ENCODE assay signal across 2 cellular contexts in the genomic region with DNA sequence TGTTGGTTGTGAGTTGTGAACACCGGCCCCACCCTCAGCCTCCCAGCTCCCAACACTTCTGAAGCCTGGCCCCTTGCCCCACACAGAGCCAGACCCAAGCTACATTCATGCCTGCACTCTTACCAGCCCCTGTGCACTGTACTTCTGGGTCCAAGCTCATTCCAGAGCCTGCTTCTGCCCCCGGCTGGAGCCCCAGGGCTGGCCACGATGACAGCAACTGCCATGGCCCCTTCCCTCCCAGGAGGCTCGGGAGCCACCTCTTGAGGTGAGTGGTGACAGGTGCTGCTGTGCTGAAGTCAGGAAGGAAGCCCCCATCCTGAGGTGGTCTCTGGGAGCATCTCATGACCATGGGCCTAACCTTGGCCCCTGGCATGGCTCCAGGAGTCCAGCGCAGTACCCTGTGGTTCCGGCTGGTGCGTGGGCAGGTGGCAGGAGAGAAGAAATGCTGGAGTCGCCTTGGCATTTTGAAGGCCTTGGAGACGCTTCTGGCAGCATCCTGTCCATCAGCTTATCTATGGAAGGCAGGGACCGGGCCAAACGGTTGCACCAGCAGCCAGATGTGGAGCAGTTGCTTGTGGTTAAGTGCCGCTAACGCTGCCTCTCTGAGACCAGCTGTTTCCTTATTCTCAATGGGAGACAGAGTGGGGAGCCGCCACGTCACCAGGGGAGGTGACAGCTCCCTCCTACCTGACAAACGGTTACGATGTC.
TF ChIP-seq lines count a peak whose summit lies in the region.

No MANE protein-coding gene starts in this region.

TF ChIP-seq in HEK293, 187 proteins besides CTCF, POLR2A, EP300 and RAD21:
- TF ChIP-seq ZNF600 (tag by site-specific recombination; IDR thresholded peaks at IDR 0.05) (0 out of 2 replicates have a peak, but pooled peaks have one; percentile 24), ZNF660 (tag by site-specific recombination; IDR thresholded peaks at IDR 0.05) (no peak), GLIS2 (tag by site-specific recombination; IDR thresholded peaks at IDR 0.05) (0 out of 2 replicates have a peak, but pooled peaks have one; percentile 2), ZNF302 (tag by site-specific recombination; IDR thresholded peaks at IDR 0.05; ENCODE audit: low read depth) (no peak), ZNF132 (tag by site-specific recombination; IDR thresholded peaks at IDR 0.05; ENCODE audit: borderline replicate concordance) (no peak), ZNF2 (tag by site-specific recombination; IDR thresholded peaks at IDR 0.05) (no peak), GLIS1 (tag by site-specific recombination; IDR thresholded peaks at IDR 0.05) (peak; percentile 32; the same call in 1 of the 2 replicates)
- TF ChIP-seq, protein P1, sequence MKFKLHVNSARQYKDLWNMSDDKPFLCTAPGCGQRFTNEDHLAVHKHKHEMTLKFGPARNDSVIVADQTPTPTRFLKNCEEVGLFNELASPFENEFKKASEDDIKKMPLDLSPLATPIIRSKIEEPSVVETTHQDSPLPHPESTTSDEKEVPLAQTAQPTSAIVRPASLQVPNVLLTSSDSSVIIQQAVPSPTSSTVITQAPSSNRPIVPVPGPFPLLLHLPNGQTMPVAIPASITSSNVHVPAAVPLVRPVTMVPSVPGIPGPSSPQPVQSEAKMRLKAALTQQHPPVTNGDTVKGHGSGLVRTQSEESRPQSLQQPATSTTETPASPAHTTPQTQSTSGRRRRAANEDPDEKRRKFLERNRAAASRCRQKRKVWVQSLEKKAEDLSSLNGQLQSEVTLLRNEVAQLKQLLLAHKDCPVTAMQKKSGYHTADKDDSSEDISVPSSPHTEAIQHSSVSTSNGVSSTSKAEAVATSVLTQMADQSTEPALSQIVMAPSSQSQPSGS (tag by site-specific recombination; IDR thresholded peaks at IDR 0.05; ENCODE audit: low read depth): no peak
- TF ChIP-seq, protein P2, sequence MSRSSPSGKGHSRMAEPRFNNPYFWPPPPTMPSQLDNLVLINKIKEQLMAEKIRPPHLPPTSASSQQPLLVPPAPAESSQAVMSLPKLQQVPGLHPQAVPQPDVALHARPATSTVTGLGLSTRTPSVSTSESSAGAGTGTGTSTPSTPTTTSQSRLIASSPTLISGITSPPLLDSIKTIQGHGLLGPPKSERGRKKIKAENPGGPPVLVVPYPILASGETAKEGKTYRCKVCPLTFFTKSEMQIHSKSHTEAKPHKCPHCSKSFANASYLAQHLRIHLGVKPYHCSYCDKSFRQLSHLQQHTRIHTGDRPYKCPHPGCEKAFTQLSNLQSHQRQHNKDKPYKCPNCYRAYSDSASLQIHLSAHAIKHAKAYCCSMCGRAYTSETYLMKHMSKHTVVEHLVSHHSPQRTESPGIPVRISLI (tag by site-specific recombination; IDR thresholded peaks at IDR 0.05): no peak
- TF ChIP-seq, protein P3, sequence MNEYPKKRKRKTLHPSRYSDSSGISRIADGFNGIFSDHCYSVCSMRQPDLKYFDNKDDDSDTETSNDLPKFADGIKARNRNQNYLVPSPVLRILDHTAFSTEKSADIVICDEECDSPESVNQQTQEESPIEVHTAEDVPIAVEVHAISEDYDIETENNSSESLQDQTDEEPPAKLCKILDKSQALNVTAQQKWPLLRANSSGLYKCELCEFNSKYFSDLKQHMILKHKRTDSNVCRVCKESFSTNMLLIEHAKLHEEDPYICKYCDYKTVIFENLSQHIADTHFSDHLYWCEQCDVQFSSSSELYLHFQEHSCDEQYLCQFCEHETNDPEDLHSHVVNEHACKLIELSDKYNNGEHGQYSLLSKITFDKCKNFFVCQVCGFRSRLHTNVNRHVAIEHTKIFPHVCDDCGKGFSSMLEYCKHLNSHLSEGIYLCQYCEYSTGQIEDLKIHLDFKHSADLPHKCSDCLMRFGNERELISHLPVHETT (tag by site-specific recombination; IDR thresholded peaks at IDR 0.05): no peak

TF ChIP-seq in GM12878, 131 proteins besides CTCF, POLR2A, EP300 and RAD21 (continues in another document):
- TF ChIP-seq ATF3 (IDR thresholded peaks at IDR 0.05; ENCODE audit: borderline replicate concordance, extremely low read depth, low read depth, low read length) (no peak), SMARCA5 (IDR thresholded peaks at IDR 0.05) (no peak), ZBTB33 (IDR thresholded peaks at IDR 0.05) (no peak), CREM (IDR thresholded peaks at IDR 0.05; ENCODE audit: low read depth) (peak; percentile 36; the same call in 1 of the 2 replicates), BCL3 (IDR thresholded peaks at IDR 0.05; ENCODE audit: borderline replicate concordance, insufficient read depth, low read depth, low read length, poor library complexity, severe bottlenecking) (no peak), PAX5 (IDR thresholded peaks at IDR 0.05; ENCODE audit: borderline replicate concordance, low read depth, low read length) (no peak), NR2C2 (IDR thresholded peaks at IDR 0.05; ENCODE audit: borderline replicate concordance, control insufficient read depth, insufficient read length, low read depth) (no peak), EGR1 (IDR thresholded peaks at IDR 0.05; ENCODE audit: borderline replicate concordance in 1 of 2, low read depth in 2 of 2, low read length in 2 of 2) (no peak), SREBF2 (IDR thresholded peaks at IDR 0.05; ENCODE audit: low read length) (no peak), MXI1 (IDR thresholded peaks at IDR 0.05; ENCODE audit: low read depth, low read length) (no peak), TBL1XR1 (IDR thresholded peaks at IDR 0.05; ENCODE audit: low read depth, low read length) (no peak), ZNF687 (IDR thresholded peaks at IDR 0.05) (no peak), TARDBP (IDR thresholded peaks at IDR 0.05; ENCODE audit: borderline replicate concordance) (no peak), RUNX3 (IDR thresholded peaks at IDR 0.05; ENCODE audit: low read length) (peak; percentile 72), EED (IDR thresholded peaks at IDR 0.05; ENCODE audit: low read depth) (0 out of 2 replicates have a peak, but pooled peaks have one; percentile 30), NFYA (IDR thresholded peaks at IDR 0.05; ENCODE audit: borderline replicate concordance, low read depth, low read length) (no peak), ZNF207 (IDR thresholded peaks at IDR 0.05; ENCODE audit: borderline replicate concordance) (no peak), TCF12 (IDR thresholded peaks at IDR 0.05; ENCODE audit: low read depth, low read length) (0 out of 2 replicates have a peak, but pooled peaks have one; percentile 25), NRF1 (conservative IDR thresholded peaks at IDR 0.05; ENCODE audit: low read depth, low read length) (no peak), ZNF622 (IDR thresholded peaks at IDR 0.05) (no peak), GATAD2B (conservative IDR thresholded peaks at IDR 0.05; ENCODE audit: low read depth) (no peak), RB1 (IDR thresholded peaks at IDR 0.05; ENCODE audit: borderline replicate concordance) (no peak), JUND (IDR thresholded peaks at IDR 0.05; ENCODE audit: low read depth, low read length) (no peak), FOXM1 (IDR thresholded peaks at IDR 0.05; ENCODE audit: low read depth, low read length) (no peak), SUPT20H (IDR thresholded peaks at IDR 0.05; ENCODE audit: borderline replicate concordance, control insufficient read depth, low read depth, low read length) (no peak)
- TF ChIP-seq, protein P4, sequence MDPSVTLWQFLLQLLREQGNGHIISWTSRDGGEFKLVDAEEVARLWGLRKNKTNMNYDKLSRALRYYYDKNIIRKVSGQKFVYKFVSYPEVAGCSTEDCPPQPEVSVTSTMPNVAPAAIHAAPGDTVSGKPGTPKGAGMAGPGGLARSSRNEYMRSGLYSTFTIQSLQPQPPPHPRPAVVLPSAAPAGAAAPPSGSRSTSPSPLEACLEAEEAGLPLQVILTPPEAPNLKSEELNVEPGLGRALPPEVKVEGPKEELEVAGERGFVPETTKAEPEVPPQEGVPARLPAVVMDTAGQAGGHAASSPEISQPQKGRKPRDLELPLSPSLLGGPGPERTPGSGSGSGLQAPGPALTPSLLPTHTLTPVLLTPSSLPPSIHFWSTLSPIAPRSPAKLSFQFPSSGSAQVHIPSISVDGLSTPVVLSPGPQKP (IDR thresholded peaks at IDR 0.05; ENCODE audit: low read depth, low read length): no peak
- TF ChIP-seq, protein P5, sequence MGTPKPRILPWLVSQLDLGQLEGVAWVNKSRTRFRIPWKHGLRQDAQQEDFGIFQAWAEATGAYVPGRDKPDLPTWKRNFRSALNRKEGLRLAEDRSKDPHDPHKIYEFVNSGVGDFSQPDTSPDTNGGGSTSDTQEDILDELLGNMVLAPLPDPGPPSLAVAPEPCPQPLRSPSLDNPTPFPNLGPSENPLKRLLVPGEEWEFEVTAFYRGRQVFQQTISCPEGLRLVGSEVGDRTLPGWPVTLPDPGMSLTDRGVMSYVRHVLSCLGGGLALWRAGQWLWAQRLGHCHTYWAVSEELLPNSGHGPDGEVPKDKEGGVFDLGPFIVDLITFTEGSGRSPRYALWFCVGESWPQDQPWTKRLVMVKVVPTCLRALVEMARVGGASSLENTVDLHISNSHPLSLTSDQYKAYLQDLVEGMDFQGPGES (IDR thresholded peaks at IDR 0.05): no peak
- TF ChIP-seq, protein P6, sequence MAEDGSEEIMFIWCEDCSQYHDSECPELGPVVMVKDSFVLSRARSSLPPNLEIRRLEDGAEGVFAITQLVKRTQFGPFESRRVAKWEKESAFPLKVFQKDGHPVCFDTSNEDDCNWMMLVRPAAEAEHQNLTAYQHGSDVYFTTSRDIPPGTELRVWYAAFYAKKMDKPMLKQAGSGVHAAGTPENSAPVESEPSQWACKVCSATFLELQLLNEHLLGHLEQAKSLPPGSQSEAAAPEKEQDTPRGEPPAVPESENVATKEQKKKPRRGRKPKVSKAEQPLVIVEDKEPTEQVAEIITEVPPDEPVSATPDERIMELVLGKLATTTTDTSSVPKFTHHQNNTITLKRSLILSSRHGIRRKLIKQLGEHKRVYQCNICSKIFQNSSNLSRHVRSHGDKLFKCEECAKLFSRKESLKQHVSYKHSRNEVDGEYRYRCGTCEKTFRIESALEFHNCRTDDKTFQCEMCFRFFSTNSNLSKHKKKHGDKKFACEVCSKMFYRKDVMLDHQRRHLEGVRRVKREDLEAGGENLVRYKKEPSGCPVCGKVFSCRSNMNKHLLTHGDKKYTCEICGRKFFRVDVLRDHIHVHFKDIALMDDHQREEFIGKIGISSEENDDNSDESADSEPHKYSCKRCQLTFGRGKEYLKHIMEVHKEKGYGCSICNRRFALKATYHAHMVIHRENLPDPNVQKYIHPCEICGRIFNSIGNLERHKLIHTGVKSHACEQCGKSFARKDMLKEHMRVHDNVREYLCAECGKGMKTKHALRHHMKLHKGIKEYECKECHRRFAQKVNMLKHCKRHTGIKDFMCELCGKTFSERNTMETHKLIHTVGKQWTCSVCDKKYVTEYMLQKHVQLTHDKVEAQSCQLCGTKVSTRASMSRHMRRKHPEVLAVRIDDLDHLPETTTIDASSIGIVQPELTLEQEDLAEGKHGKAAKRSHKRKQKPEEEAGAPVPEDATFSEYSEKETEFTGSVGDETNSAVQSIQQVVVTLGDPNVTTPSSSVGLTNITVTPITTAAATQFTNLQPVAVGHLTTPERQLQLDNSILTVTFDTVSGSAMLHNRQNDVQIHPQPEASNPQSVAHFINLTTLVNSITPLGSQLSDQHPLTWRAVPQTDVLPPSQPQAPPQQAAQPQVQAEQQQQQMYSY (CRISPR knock-in tag; IDR thresholded peaks at IDR 0.05): no peak
